ENCODE assay signal across 8 cellular contexts in genomic region chr1:247210386-247211117, GRCh38. TPM values are rescaled to one million over a fixed set of nuclear protein-coding genes. Genes with fewer than 3 reads are reported as not detected.
DNase-seq lines count a peak whose midpoint lies in the region; ATAC-seq and TF ChIP-seq lines count a peak whose summit lies in the region.

No MANE protein-coding gene starts in this region.

- H3K4me1 Mint-ChIP-seq in activated T-helper 17 cell treated with anti-CD3 and anti-CD28 coated beads, Interleukin-2, amount 50 U/mL, for 72 hours = peaks cover 30% of the 10 kb centered on the region
- H3K4me1 Mint-ChIP-seq in natural killer cell = peaks cover 46 to 53% of the 10 kb centered on the region in 2 donors

- no peaks in the 10 kb centered on the region for H3K9me3 Mint-ChIP-seq in activated T-helper 17 cell treated with anti-CD3 and anti-CD28 coated beads, Interleukin-2, amount 50 U/mL, for 72 hours
- no peaks in the 10 kb centered on the region for H3K9me3 Mint-ChIP-seq in natural killer cell

- DNase-seq in EH (ENCODE audit: low read depth) (peak; percentile 94), GOT3 (lab: John Stamatoyannopoulos, UW) (peak; percentile 93), LHCN-M2 (ENCODE audit: low read depth) (peak; percentile 89), RPMI7951 (ENCODE audit: low read depth) (peak; percentile 92), fibroblast of peridontal ligament (ENCODE audit: extremely low read depth) (peak; percentile 82), natural killer cell (peak; percentile 96)
- peak; percentile 85 to 94 (median 88) for DNase-seq in stimulated activated naive CD4-positive, alpha-beta T cell (lab: John Stamatoyannopoulos, UW)

- peak overlapping the region; percentile 91 for H3K27ac Mint-ChIP-seq in activated T-helper 17 cell treated with anti-CD3 and anti-CD28 coated beads, Interleukin-2, amount 50 U/mL, for 72 hours
- H3K27ac Mint-ChIP-seq in natural killer cell = peak overlapping the region; percentile 93 to 96

- H3K4me3 Mint-ChIP-seq in activated T-helper 17 cell treated with anti-CD3 and anti-CD28 coated beads, Interleukin-2, amount 50 U/mL, for 72 hours = peak overlapping the region; percentile 92
- H3K4me3 Mint-ChIP-seq in natural killer cell = peak overlapping the region; percentile 98

- H3K27me3 Mint-ChIP-seq in activated T-helper 17 cell treated with anti-CD3 and anti-CD28 coated beads, Interleukin-2, amount 50 U/mL, for 72 hours = no peaks in the 10 kb centered on the region
- H3K27me3 Mint-ChIP-seq in natural killer cell (ENCODE audit: low read depth in 2 of 2) = peaks cover 0 to 3% of the 10 kb centered on the region in 2 donors

- TF ChIP-seq CTCF in natural killer cell (IDR thresholded peaks at IDR 0.05) = no peak

- peak; percentile 99 for ATAC-seq in activated T-helper 17 cell treated with anti-CD3 and anti-CD28 coated beads, Interleukin-2, amount 50 U/mL, for 72 hours (replicated peaks)
- peak; percentile 96 to 99 (median 97) for ATAC-seq in natural killer cell

- H3K36me3 Mint-ChIP-seq in activated T-helper 17 cell treated with anti-CD3 and anti-CD28 coated beads, Interleukin-2, amount 50 U/mL, for 72 hours (ENCODE audit: low read depth) = peaks cover 48% of the 10 kb centered on the region
- no peaks in the 10 kb centered on the region for H3K36me3 Mint-ChIP-seq in natural killer cell

- intact Hi-C loops in natural killer cell (cut with micrococcal nuclease) = loop anchor here (2.0 to 5.0 kb wide), 3 partner anchors 106 to 278 kb away; partner anchors contain the start of genes ZNF496 and ZNF669

RNA-seq across cellular contexts. Expression of gene ZNF124, which starts 38.7 kb away (rescaled TPM):
- total RNA-seq in LHCN-M2 (2014; rRNA removed) = 19.3 and 19.9 TPM in 2 replicates
- polyA plus RNA-seq in LHCN-M2 (2012) = 2.2 TPM
- 16.1 and 17.2 TPM in 2 replicates for total RNA-seq in RPMI7951 (2014; rRNA removed; shearing (Covaris generic))
- total RNA-seq in activated T-helper 17 cell treated with anti-CD3 and anti-CD28 coated beads, Interleukin-2, amount 50 U/mL, for 72 hours = 10 to 100 TPM; 11.6 to 14.4 TPM
- total RNA-seq in natural killer cell = 10 to 100 TPM; 22.0 to 50.6 (median 31.2) TPM

RNA-seq across cellular contexts. Expression of gene VN1R5, which starts 45.3 kb away (rescaled TPM):
- total RNA-seq in LHCN-M2 (2014; rRNA removed) (not detected in 2 replicates), natural killer cell (not detected)
- not detected for polyA plus RNA-seq in LHCN-M2 (2012)
- total RNA-seq in RPMI7951 (2014; rRNA removed; shearing (Covaris generic)) = not detected in 2 replicates
- total RNA-seq in activated T-helper 17 cell treated with anti-CD3 and anti-CD28 coated beads, Interleukin-2, amount 50 U/mL, for 72 hours = not detected

Comparison
In these comparisons a context has a peak if more than half of its experiments do, and no peak if none do; other contexts are left out.
1. Peak in every context shown above with its lines: DNase-seq and ATAC-seq.